ENCODE assay signal across 8 cellular contexts in the genomic region with DNA sequence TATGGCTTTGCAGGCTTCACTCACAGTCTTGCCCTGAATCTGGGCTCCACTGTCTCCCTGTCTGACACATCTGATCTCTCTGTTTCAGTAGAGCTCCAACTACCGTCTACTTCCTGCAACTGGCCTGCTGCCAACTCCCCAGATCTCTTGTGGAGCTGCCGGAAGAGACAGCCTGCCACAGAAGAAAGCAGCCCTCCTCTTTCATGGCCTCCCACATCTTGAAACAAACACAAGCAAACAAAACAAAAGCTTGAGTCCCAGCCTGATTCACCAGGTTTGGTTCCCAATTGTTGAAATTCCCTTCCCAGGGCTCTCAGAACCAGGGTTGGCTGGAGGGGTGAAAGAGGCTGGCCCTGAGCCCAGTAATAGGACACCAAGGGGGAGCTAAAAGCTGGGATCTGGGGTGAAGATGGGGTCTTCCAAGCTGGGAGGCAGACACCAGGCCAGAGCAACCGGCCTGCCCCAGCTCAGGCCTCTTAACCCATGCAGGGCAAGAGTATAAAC. TPM values are rescaled to one million over a fixed set of nuclear protein-coding genes. Genes with fewer than 3 reads are reported as not detected.
DNase-seq lines count a peak whose midpoint lies in the region; ATAC-seq and TF ChIP-seq lines count a peak whose summit lies in the region.

No MANE protein-coding gene starts in this region.

- H3T11ph ChIP-seq in H9 (ENCODE audit: low read length): no peak overlapping the region

- H3K4me2 ChIP-seq in H9 (ENCODE audit: insufficient read depth, insufficient read length, low read length): no peak overlapping the region

- no peak for DNase-seq in H9
- peak; percentile 17 to 60 for DNase-seq in NCI-H526 (lab: John Stamatoyannopoulos, UW)
- DNase-seq in activated CD8-positive, alpha-beta T cell treated with anti-CD3 and anti-CD28 coated beads, Interleukin-2, amount 10 ng/mL, durations not matched to agents 7 days and 5 days: peak; percentile 87
- DNase-seq in effector CD4-positive, alpha-beta T cell: peak; percentile 62
- DNase-seq in midbrain (lab: John Stamatoyannopoulos, UW): peak; percentile 71
- peak; percentile 28 for DNase-seq in stimulated activated CD8-positive, alpha-beta memory T cell treated with anti-CD3 and anti-CD28 coated beads, Interleukin-12 subunit alpha, Interleukin-12 subunit beta, amount 100 ng/mL, for 4 hours (ENCODE audit: low read depth)
- no peak for DNase-seq in cerebellar nuclear complex (lab: John Stamatoyannopoulos, UW)

- H3K79me1 ChIP-seq in H9 (ENCODE audit: insufficient read depth, low read depth, low read length, poor library complexity, severe bottlenecking): no peaks in the 10 kb centered on the region

- CTCF ChIA-PET in activated CD8-positive, alpha-beta T cell treated with anti-CD3 and anti-CD28 coated beads, Interleukin-2, amount 10 ng/mL, durations not matched to agents 7 days and 5 days (lab: Charles Lee): interaction anchor here (0.5 to 2.4 kb wide), 23 partner anchors 8 to 631 kb away, joined by 3 to 16 read pairs (median 4); partner anchors contain the start of gene USP3

- no peak overlapping the region for H2AK5ac ChIP-seq in H9 (ENCODE audit: insufficient read length, low read length)

- H3K36me3 Mint-ChIP-seq in H9 (ENCODE audit: insufficient read depth in 1 of 3, low read depth in 3 of 3): no peaks in the 10 kb centered on the region; a peak in 1 of 7 replicates
- H3K36me3 Mint-ChIP-seq in activated CD8-positive, alpha-beta T cell treated with anti-CD3 and anti-CD28 coated beads, Interleukin-2, amount 10 ng/mL, durations not matched to agents 7 days and 5 days (ENCODE audit: low read depth): peaks cover 2% of the 10 kb centered on the region

- H3K4me1 Mint-ChIP-seq in H9: peaks cover 29 to 41% of the 10 kb centered on the region in 2 experiments
- peaks cover 29% of the 10 kb centered on the region for H3K4me1 Mint-ChIP-seq in activated CD8-positive, alpha-beta T cell treated with anti-CD3 and anti-CD28 coated beads, Interleukin-2, amount 10 ng/mL, durations not matched to agents 7 days and 5 days (ENCODE audit: low read depth)

- no peaks in the 10 kb centered on the region for H4K20me1 ChIP-seq in H9 (ENCODE audit: control insufficient read depth, insufficient read depth, insufficient read length)

- H3K27ac Mint-ChIP-seq in H9: peak overlapping the region; percentile 52 to 91 (median 70)
- peak overlapping the region; percentile 94 for H3K27ac Mint-ChIP-seq in activated CD8-positive, alpha-beta T cell treated with anti-CD3 and anti-CD28 coated beads, Interleukin-2, amount 10 ng/mL, durations not matched to agents 7 days and 5 days

- POLR2A ChIA-PET in activated CD8-positive, alpha-beta T cell treated with anti-CD3 and anti-CD28 coated beads, Interleukin-2, amount 10 ng/mL, durations not matched to agents 7 days and 5 days (lab: Charles Lee): interaction anchor here (0.8 to 1.3 kb wide), 5 partner anchors 9 to 280 kb away, joined by 3 to 5 read pairs (median 3); partner anchors contain the start of genes RPS27L and USP3

- no peak overlapping the region for H3K27ac ChIP-seq in H9 (ENCODE audit: insufficient read length, low read depth, low read length)

- H4K8ac ChIP-seq in H9 (replicated peaks; ENCODE audit: insufficient read length, low read depth, low read length): peak overlapping the region; percentile 48

- no peaks in the 10 kb centered on the region for H3K27me3 ChIP-seq in H9 (ENCODE audit: insufficient read depth, low read length)

- H2AFZ ChIP-seq in H9 (ENCODE audit: low read length): peak overlapping the region; percentile 40

- peak; percentile 98 for ATAC-seq in activated CD8-positive, alpha-beta T cell treated with anti-CD3 and anti-CD28 coated beads, Interleukin-2, amount 10 ng/mL, durations not matched to agents 7 days and 5 days
- ATAC-seq in HG03432 (IDR thresholded peaks at IDR 0.05; ENCODE audit: unreplicated experiment): no peak

- no peak overlapping the region for H4K91ac ChIP-seq in H9 (ENCODE audit: insufficient read length, low read depth, low read length)

- no peak overlapping the region for H2BK15ac ChIP-seq in H9 (ENCODE audit: low read depth, low read length)

- H3K27me3 Mint-ChIP-seq in H9 (ENCODE audit: low read depth): peaks cover 7% of the 10 kb centered on the region
- no peaks in the 10 kb centered on the region for H3K27me3 Mint-ChIP-seq in activated CD8-positive, alpha-beta T cell treated with anti-CD3 and anti-CD28 coated beads, Interleukin-2, amount 10 ng/mL, durations not matched to agents 7 days and 5 days (ENCODE audit: low read depth)

- H3K9ac ChIP-seq in H9 (ENCODE audit: extremely low read depth, insufficient read length, low read length): no peak overlapping the region

- H3K23me2 ChIP-seq in H9 (ENCODE audit: insufficient read length, low read depth, low read length, poor library complexity, severe bottlenecking): peaks cover 5% of the 10 kb centered on the region

- H3K14ac ChIP-seq in H9 (ENCODE audit: insufficient read depth, low read length): peak overlapping the region; percentile 58; the same call in 1 of the 2 replicates

- H2BK5ac ChIP-seq in H9 (ENCODE audit: insufficient read length, low read length): no peak overlapping the region

- H3K4ac ChIP-seq in H9 (ENCODE audit: low read depth, low read length): no peak overlapping the region

- WGBS in H9 (ENCODE audit: extremely low coverage, insufficient read length, low lambda C conversion rate): no CpG with 5 or more reads among the region's 3 CpGs

- H3K79me2 ChIP-seq in H9 (ENCODE audit: insufficient read depth, low read length): no peaks in the 10 kb centered on the region

- H3K9me3 Mint-ChIP-seq in H9: no peaks in the 10 kb centered on the region
- H3K9me3 Mint-ChIP-seq in activated CD8-positive, alpha-beta T cell treated with anti-CD3 and anti-CD28 coated beads, Interleukin-2, amount 10 ng/mL, durations not matched to agents 7 days and 5 days (ENCODE audit: insufficient read depth): no peaks in the 10 kb centered on the region

- no peaks in the 10 kb centered on the region for H3K9me3 ChIP-seq in H9 (ENCODE audit: control insufficient read depth, low read depth, low read length)

- no peak overlapping the region for H2BK20ac ChIP-seq in H9 (ENCODE audit: low read depth, low read length, poor library complexity, severe bottlenecking)

- no peak overlapping the region for H3K56ac ChIP-seq in H9 (ENCODE audit: insufficient read length, low read depth, low read length)

- H4K5ac ChIP-seq in H9 (ENCODE audit: insufficient read length, low read depth, low read length): no peak overlapping the region

- H2BK120ac ChIP-seq in H9 (ENCODE audit: low read depth, low read length, poor library complexity, severe bottlenecking): no peak overlapping the region

- no peak overlapping the region; a peak in 1 of 5 replicates for H3K4me3 Mint-ChIP-seq in H9
- peak overlapping the region; percentile 29 for H3K4me3 Mint-ChIP-seq in activated CD8-positive, alpha-beta T cell treated with anti-CD3 and anti-CD28 coated beads, Interleukin-2, amount 10 ng/mL, durations not matched to agents 7 days and 5 days

- H3K23ac ChIP-seq in H9 (ENCODE audit: insufficient read length, low read depth, low read length): no peak overlapping the region

- H2BK12ac ChIP-seq in H9 (ENCODE audit: insufficient read length, low read depth, low read length): no peak overlapping the region

- H3K18ac ChIP-seq in H9 (ENCODE audit: insufficient read length, low read depth, low read length): no peak overlapping the region

- TF ChIP-seq CTCF in H9 (conservative IDR thresholded peaks at IDR 0.05): no peak; the same call in 2 of the 3 replicates

- peaks cover 16% of the 10 kb centered on the region for H3K4me1 ChIP-seq in H9 (ENCODE audit: insufficient read depth, low read length)

RNA-seq across cellular contexts. Expression of gene CA12, which starts 55.3 kb away (rescaled TPM):
- 0.42 and 0.68 TPM in 2 replicates for total RNA-seq in H9 (2021)
- total RNA-seq in activated CD8-positive, alpha-beta T cell treated with anti-CD3 and anti-CD28 coated beads, Interleukin-2, amount 10 ng/mL, durations not matched to agents 7 days and 5 days: not detected

Comparison
In these comparisons a context has a peak if more than half of its experiments do, and no peak if none do; other contexts are left out.
1. DNase-seq: peak in NCI-H526 (2 of 2), activated CD8-positive, alpha-beta T cell treated with anti-CD3 and anti-CD28 coated beads, Interleukin-2, amount 10 ng/mL, durations not matched to agents 7 days and 5 days (single experiment), effector CD4-positive, alpha-beta T cell (single experiment), midbrain (single experiment) and stimulated activated CD8-positive, alpha-beta memory T cell treated with anti-CD3 and anti-CD28 coated beads, Interleukin-12 subunit alpha, Interleukin-12 subunit beta, amount 100 ng/mL, for 4 hours (single experiment); none in H9 (single experiment) and cerebellar nuclear complex (0 of 2).